In genomic region chr9:125843646-125844045, GRCh38 we compare ENCODE assay signal across 11 cellular contexts.
DNase-seq lines count a peak whose midpoint lies in the region; ATAC-seq and TF ChIP-seq lines count a peak whose summit lies in the region.
"Had no signal": no experiment of that assay in that cellular context is flagged by ENCODE, and none has a peak within 500 bp of the region (broad histone marks: within the 10 kb centered on the region; RNA-seq: fewer than 3 reads in every experiment).

No MANE protein-coding gene starts in this region.

- H3K9me3 Mint-ChIP-seq in T-helper 2 cell treated with Interferon-gamma antibody and Interleukin-4, amounts not matched to agents 5 μg/mL and 100 μg/mL, for 36 hours, result no peaks in the 10 kb centered on the region

- H4K20me1 ChIP-seq in Loucy (ENCODE audit: insufficient read depth, low read length, poor library complexity, severe bottlenecking), result peaks cover 4% of the 10 kb centered on the region
- no peaks in the 10 kb centered on the region for H4K20me1 ChIP-seq in fibroblast of lung (ENCODE audit: control insufficient read depth, extremely low read depth, insufficient read depth, low read length)

- DNase-seq in NCI-H69 (lab: John Stamatoyannopoulos, UW) (peak; percentile 98), fibroblast of lung (ENCODE audit: low read depth in 2 of 2) (peak; percentile 64 to 70), GM13977 (ENCODE audit: low spot score) (no peak)
- no peak for DNase-seq in T-helper 2 cell treated with Interferon-gamma antibody and Interleukin-4, amounts not matched to agents 5 μg/mL and 100 μg/mL, for 36 hours (ENCODE audit: low spot score)
- DNase-seq: Calu3, foreskin melanocyte, SHP77 treated with DMSO at 0.1 percent for 48 hours, uterus had no signal

- in situ Hi-C loops in GM13977 (cut with MboI; ENCODE audit: low pct_unique_long_range_greater_than_20kb, low sequenced_read_pairs, unreplicated experiment), result no loop called here

- H3K79me2 ChIP-seq in Loucy (ENCODE audit: insufficient read depth, low read length), result peaks cover 95% of the 10 kb centered on the region
- H3K79me2 ChIP-seq in fibroblast of lung (ENCODE audit: control insufficient read depth, insufficient read depth, low read length), result peaks cover 48% of the 10 kb centered on the region
- peaks cover 5% of the 10 kb centered on the region for H3K79me2 ChIP-seq in parathyroid adenoma

- peaks cover 2% of the 10 kb centered on the region; the same call in 1 of the 2 replicates for H3F3A ChIP-seq in Loucy (ENCODE audit: low read depth)

- H3K27ac Mint-ChIP-seq in T-helper 2 cell treated with Interferon-gamma antibody and Interleukin-4, amounts not matched to agents 5 μg/mL and 100 μg/mL, for 36 hours, result no peak overlapping the region

- peaks cover 75% of the 10 kb centered on the region for H3K4me1 ChIP-seq in Loucy (ENCODE audit: insufficient read depth, low read length, poor library complexity, severe bottlenecking)
- H3K4me1 ChIP-seq in fibroblast of lung (ENCODE audit: control insufficient read depth, extremely low read depth, insufficient read depth, low read length), result no peaks in the 10 kb centered on the region
- peaks cover 3% of the 10 kb centered on the region for H3K4me1 ChIP-seq in parathyroid adenoma
- H3K4me1 ChIP-seq: uterus had no signal

- H3K9me3 ChIP-seq in Loucy (ENCODE audit: insufficient read depth, low read depth, low read length) (no peaks in the 10 kb centered on the region), fibroblast of lung (ENCODE audit: control insufficient read depth, insufficient read depth, low read depth, low read length) (no peaks in the 10 kb centered on the region), parathyroid adenoma (ENCODE audit: control insufficient read depth, low read length) (no peaks in the 10 kb centered on the region)
- H3K9me3 ChIP-seq: uterus had no signal

- H3K36me3 ChIP-seq in Loucy (ENCODE audit: insufficient read depth, low read length), result no peaks in the 10 kb centered on the region
- no peaks in the 10 kb centered on the region for H3K36me3 ChIP-seq in fibroblast of lung (ENCODE audit: control insufficient read depth, insufficient read depth, low read length)
- H3K36me3 ChIP-seq in parathyroid adenoma (ENCODE audit: control insufficient read depth, insufficient read depth, low read length), result no peaks in the 10 kb centered on the region
- H3K36me3 ChIP-seq: uterus had no signal

- H3K4me2 ChIP-seq in Loucy (ENCODE audit: low read depth, low read length, poor library complexity, severe bottlenecking) (peak overlapping the region; percentile 39), fibroblast of lung (ENCODE audit: extremely low read depth, insufficient read depth, low read length) (peak overlapping the region; percentile 78), parathyroid adenoma (ENCODE audit: low read length) (peak overlapping the region; percentile 65)

- peak overlapping the region; percentile 7 for H3K4me3 ChIP-seq in Loucy (ENCODE audit: low read length, poor library complexity, severe bottlenecking)
- peak overlapping the region; percentile 11 to 37 (median 24) for H3K4me3 ChIP-seq in fibroblast of lung (replicated peaks in 1 of 4; ENCODE audit: control extremely low read depth in 1 of 4, insufficient read depth in 1 of 4, low read depth in 3 of 4, low read length in 4 of 4)
- peak overlapping the region; percentile 32 for H3K4me3 ChIP-seq in parathyroid adenoma (ENCODE audit: low read depth, low read length)
- H3K4me3 ChIP-seq: uterus had no signal

- H3K9ac ChIP-seq in Loucy (ENCODE audit: low read depth, low read length, poor library complexity, severe bottlenecking) (no peak overlapping the region), fibroblast of lung (ENCODE audit: insufficient read depth, low read length) (no peak overlapping the region), parathyroid adenoma (no peak overlapping the region)

- peak overlapping the region; percentile 19 for H3K27ac ChIP-seq in fibroblast of lung (ENCODE audit: insufficient read depth, low read length)
- H3K27ac ChIP-seq in parathyroid adenoma, result peak overlapping the region; percentile 84

- no peak overlapping the region for H2AFZ ChIP-seq in Loucy (ENCODE audit: low read length)
- H2AFZ ChIP-seq in fibroblast of lung (ENCODE audit: low read length), result no peak overlapping the region
- H2AFZ ChIP-seq in parathyroid adenoma, result peak overlapping the region; percentile 15

- TF ChIP-seq CTCF in Loucy (conservative IDR thresholded peaks at IDR 0.05; ENCODE audit: low read length), result no peak
- TF ChIP-seq CTCF in fibroblast of lung (conservative IDR thresholded peaks at IDR 0.05 in 1 of 2, IDR thresholded peaks at IDR 0.05 in 1 of 2; ENCODE audit: low read depth in 1 of 2, low read length in 2 of 2), result no peak
- no peak for TF ChIP-seq CTCF in parathyroid adenoma (IDR thresholded peaks at IDR 0.05)
- no peak for TF ChIP-seq CTCF in GM13977 (IDR thresholded peaks at IDR 0.05; ENCODE audit: extremely low read depth, insufficient read depth, missing control alignments)

- no peaks in the 10 kb centered on the region for H3K27me3 ChIP-seq in Loucy (ENCODE audit: insufficient read depth, low read length, poor library complexity, severe bottlenecking)
- no peaks in the 10 kb centered on the region for H3K27me3 ChIP-seq in fibroblast of lung (ENCODE audit: control insufficient read depth, insufficient read depth, low read length)
- no peaks in the 10 kb centered on the region for H3K27me3 ChIP-seq in parathyroid adenoma (ENCODE audit: control insufficient read depth, insufficient read depth, low read length)
- H3K27me3 ChIP-seq: uterus had no signal

- H3K9me2 ChIP-seq in Loucy (replicated peaks; ENCODE audit: low read depth, low read length), result no peaks in the 10 kb centered on the region

- no peak for ATAC-seq in GM19395 (IDR thresholded peaks at IDR 0.05; ENCODE audit: unreplicated experiment)

- no peak overlapping the region for H3K4me3 Mint-ChIP-seq in T-helper 2 cell treated with Interferon-gamma antibody and Interleukin-4, amounts not matched to agents 5 μg/mL and 100 μg/mL, for 36 hours

- no peaks in the 10 kb centered on the region for H3K36me3 Mint-ChIP-seq in T-helper 2 cell treated with Interferon-gamma antibody and Interleukin-4, amounts not matched to agents 5 μg/mL and 100 μg/mL, for 36 hours (ENCODE audit: low read depth)

- no peaks in the 10 kb centered on the region for H3K4me1 Mint-ChIP-seq in T-helper 2 cell treated with Interferon-gamma antibody and Interleukin-4, amounts not matched to agents 5 μg/mL and 100 μg/mL, for 36 hours (ENCODE audit: low read depth)

- H3K27me3 Mint-ChIP-seq in T-helper 2 cell treated with Interferon-gamma antibody and Interleukin-4, amounts not matched to agents 5 μg/mL and 100 μg/mL, for 36 hours (ENCODE audit: low read depth), result peaks cover 5% of the 10 kb centered on the region

Comparison
In these comparisons a context has a peak if more than half of its experiments do, and no peak if none do; other contexts are left out.
1. DNase-seq: peak in NCI-H69 (single experiment) and fibroblast of lung (2 of 2); none in T-helper 2 cell treated with Interferon-gamma antibody and Interleukin-4, amounts not matched to agents 5 μg/mL and 100 μg/mL, for 36 hours (single experiment) and GM13977 (single experiment).
2. Peak in every context shown above with its lines, with median percentiles within 50 percentile points of each other: H3K4me2 ChIP-seq and H3K4me3 ChIP-seq.